ENCODE assay signal across 19 cellular contexts in the genomic region with DNA sequence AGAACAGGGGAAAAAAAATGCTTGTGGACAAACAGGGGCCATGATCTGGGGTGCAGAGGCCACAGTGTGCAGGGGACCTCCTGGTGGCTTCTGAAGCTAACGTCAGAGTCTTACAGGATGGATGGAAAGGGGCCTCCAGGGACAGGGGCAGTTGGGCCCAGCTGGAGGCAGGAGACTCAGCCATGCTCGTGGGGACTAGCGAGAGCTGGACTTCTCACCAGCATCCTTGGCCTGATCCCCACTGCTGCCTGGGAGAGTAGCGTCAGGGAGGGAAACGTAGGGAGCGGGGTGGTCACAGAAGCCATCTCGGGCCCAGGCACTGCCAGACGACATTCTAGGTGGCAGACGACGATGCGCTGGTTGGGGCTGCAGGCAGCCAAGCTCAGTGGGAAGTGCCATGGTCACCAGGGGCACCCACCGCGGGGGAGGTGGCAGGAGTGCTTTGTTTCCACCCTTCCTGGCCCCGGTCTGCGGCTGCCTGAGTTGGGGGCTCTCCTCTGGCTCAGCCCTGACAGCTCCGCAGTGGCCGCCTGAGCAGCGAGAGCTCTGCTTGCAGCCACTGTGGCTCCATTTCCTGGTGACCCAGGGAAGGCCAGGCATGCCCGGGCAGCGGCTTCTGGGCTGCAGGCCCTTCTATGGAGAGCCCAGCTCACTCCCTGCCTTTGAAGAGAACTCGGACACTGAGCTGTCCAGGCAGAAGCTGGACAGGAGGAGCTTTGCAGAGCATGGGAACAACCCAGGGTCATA. TPM values are rescaled to one million over a fixed set of nuclear protein-coding genes. Genes with fewer than 3 reads are reported as not detected.
DNase-seq lines count a peak whose midpoint lies in the region; ATAC-seq, FAIRE-seq and TF ChIP-seq lines count a peak whose summit lies in the region.
"Had no signal": no experiment of that assay in that cellular context is flagged by ENCODE, and none has a peak within 500 bp of the region (broad histone marks: within the 10 kb centered on the region; RNA-seq: fewer than 3 reads in every experiment).

No MANE protein-coding gene starts in this region.

- H3K4me1 ChIP-seq in astrocyte (ENCODE audit: insufficient read depth, low read length) (peaks cover 31% of the 10 kb centered on the region), PC-9 (replicated peaks; ENCODE audit: insufficient read depth) (no peaks in the 10 kb centered on the region)

- H3K4me1 Mint-ChIP-seq in astrocyte (ENCODE audit: low read depth, unreplicated experiment), result peaks cover 13% of the 10 kb centered on the region

- no peaks in the 10 kb centered on the region for H3K9me2 ChIP-seq in PC-9 (ENCODE audit: insufficient read depth)

- H3K4me2 ChIP-seq in astrocyte (ENCODE audit: low read length) (peak overlapping the region; percentile 1), PC-9 (no peak overlapping the region)
- H3K4me2 ChIP-seq: KMS-11 had no signal

- POLR2A ChIA-PET in PC-9 (lab: Charles Lee; ENCODE audit: unreplicated experiment), result no interaction called here

- H3K27me3 ChIP-seq in H7 (ENCODE audit: control insufficient read depth, insufficient read depth, low read length) (no peaks in the 10 kb centered on the region), astrocyte (ENCODE audit: insufficient read depth, low read length) (no peaks in the 10 kb centered on the region), PC-9 (ENCODE audit: insufficient read depth, low read depth) (no peaks in the 10 kb centered on the region)

- peaks cover 2% of the 10 kb centered on the region for H3K9me3 Mint-ChIP-seq in astrocyte (ENCODE audit: unreplicated experiment)
- H3K9me3 Mint-ChIP-seq: activated naive CD4-positive, alpha-beta T cell treated with anti-CD3 and anti-CD28 coated beads, Interleukin-2, amount 50 U/mL, for 24 hours; central memory CD8-positive, alpha-beta T cell; T-cell had no signal

- H2AFZ ChIP-seq in astrocyte (ENCODE audit: low read depth, low read length), result no peak overlapping the region
- H2AFZ ChIP-seq in PC-9, result no peak overlapping the region

- H3K79me2 ChIP-seq in astrocyte (ENCODE audit: insufficient read depth, low read length), result peaks cover 39% of the 10 kb centered on the region
- H3K79me2 ChIP-seq in PC-9 (ENCODE audit: low read depth), result no peaks in the 10 kb centered on the region

- no peaks in the 10 kb centered on the region for H3F3A ChIP-seq in PC-9 (ENCODE audit: insufficient read depth, low read depth)

- no peak for FAIRE-seq in astrocyte (lab: Jason Lieb, UNC)
- FAIRE-seq: D721Med, islet of Langerhans had no signal

- BruUV-seq in PC-9 (replicated peaks; lab: Mats Ljungman, UMichigan), result no TSS peak

- intact Hi-C loops in left ventricle myocardium superior (cut with micrococcal nuclease), result no loop called here
- intact Hi-C loops in sciatic nerve (cut with DNase I), result no loop called here
- intact Hi-C loops in PC-9 (cut with micrococcal nuclease; ENCODE audit: unreplicated experiment), result no loop called here

- peak; percentile 1 for ATAC-seq in left ventricle myocardium superior
- ATAC-seq in sciatic nerve, result peak; percentile 3
- no peak for ATAC-seq in HG02840 (IDR thresholded peaks at IDR 0.05; ENCODE audit: low FRiP score, unreplicated experiment)
- ATAC-seq: mucosa of descending colon, T-cell had no signal

- H3K36me3 Mint-ChIP-seq in astrocyte (ENCODE audit: low read depth, unreplicated experiment), result peaks cover 11% of the 10 kb centered on the region

- CTCF ChIA-PET in PC-9 (lab: Charles Lee), result no interaction called here

- H3K27ac Mint-ChIP-seq in astrocyte (ENCODE audit: unreplicated experiment), result no peak overlapping the region
- H3K27ac Mint-ChIP-seq: activated naive CD4-positive, alpha-beta T cell treated with anti-CD3 and anti-CD28 coated beads, Interleukin-2, amount 50 U/mL, for 24 hours; T-cell had no signal

- H3K27ac ChIP-seq in astrocyte (ENCODE audit: low read depth, low read length) (no peak overlapping the region), PC-9 (no peak overlapping the region)
- H3K27ac ChIP-seq: HL-60, KMS-11 had no signal

- H3K9me3 ChIP-seq in astrocyte (ENCODE audit: insufficient read depth, low read depth, low read length) (no peaks in the 10 kb centered on the region), PC-9 (ENCODE audit: insufficient read depth, low read depth) (no peaks in the 10 kb centered on the region)
- H3K9me3 ChIP-seq: mucosa of descending colon had no signal

- H4K20me1 ChIP-seq in astrocyte (ENCODE audit: insufficient read depth, low read length) (peaks cover 72% of the 10 kb centered on the region), PC-9 (ENCODE audit: insufficient read depth) (no peaks in the 10 kb centered on the region)

- H3K4me3 Mint-ChIP-seq in astrocyte (ENCODE audit: unreplicated experiment), result peak overlapping the region; percentile 34
- H3K4me3 Mint-ChIP-seq: activated naive CD4-positive, alpha-beta T cell treated with anti-CD3 and anti-CD28 coated beads, Interleukin-2, amount 50 U/mL, for 24 hours; central memory CD8-positive, alpha-beta T cell; T-cell had no signal

- no peak for TF ChIP-seq CTCF in astrocyte (IDR thresholded peaks at IDR 0.05; ENCODE audit: insufficient read depth, low read depth, low read length)
- TF ChIP-seq CTCF in PC-9 (conservative IDR thresholded peaks at IDR 0.05), result no peak

- H3K36me3 ChIP-seq in H7 (replicated peaks; ENCODE audit: control insufficient read depth, insufficient read depth, low read length), result peaks cover 2% of the 10 kb centered on the region; the same call in 1 of the 2 replicates
- no peaks in the 10 kb centered on the region for H3K36me3 ChIP-seq in astrocyte (ENCODE audit: insufficient read depth, low read length)
- no peaks in the 10 kb centered on the region for H3K36me3 ChIP-seq in PC-9 (ENCODE audit: low read depth)

- H3K4me3 ChIP-seq in H7 (ENCODE audit: insufficient read depth, low read depth, low read length) (no peak overlapping the region), astrocyte (ENCODE audit: insufficient read depth, low read depth, low read length) (no peak overlapping the region), PC-9 (no peak overlapping the region)
- H3K4me3 ChIP-seq: mucosa of descending colon had no signal

- no peak overlapping the region for H3K9ac ChIP-seq in astrocyte (ENCODE audit: low read length)
- H3K9ac ChIP-seq: KMS-11 had no signal

- DNase-seq in H7, result peak; percentile 64
- no peak for DNase-seq in astrocyte (ENCODE audit: low read depth)
- DNase-seq in left ventricle myocardium superior, result peak; percentile 42
- DNase-seq in sciatic nerve (ENCODE audit: low spot score), result no peak
- no peak for DNase-seq in MV-4-11 (lab: John Stamatoyannopoulos, UW)
- no peak for DNase-seq in PC-9
- no peak for DNase-seq in superior temporal gyrus (ENCODE audit: extremely low spot score)
- DNase-seq: activated CD8-positive, alpha-beta memory T cell treated with anti-CD3 and anti-CD28 coated beads, Interleukin-2, amount 50 U/mL, for 4 hours; NCI-H1417; stimulated activated naive CD4-positive, alpha-beta T cell treated with Interleukin-2 at 50 U/mL for 16 hours; T-cell had no signal

- no peaks in the 10 kb centered on the region for H3K27me3 Mint-ChIP-seq in astrocyte (ENCODE audit: low read depth, unreplicated experiment)
- H3K27me3 Mint-ChIP-seq: activated naive CD4-positive, alpha-beta T cell treated with anti-CD3 and anti-CD28 coated beads, Interleukin-2, amount 50 U/mL, for 24 hours; central memory CD8-positive, alpha-beta T cell; T-cell had no signal

RNA-seq across cellular contexts. Expression of gene KLHL25, which starts 31.0 kb away (rescaled TPM):
- total RNA-seq in H7 (2014; rRNA removed; shearing (Covaris generic)), result 15.8 and 20.8 TPM in 2 replicates
- total RNA-seq in astrocyte (4.7 and 5.6 TPM in 2 replicates), left ventricle myocardium superior (3.8 TPM), sciatic nerve (6.2 TPM), PC-9 (2021) (5.3 and 5.6 TPM in 2 replicates)

Comparison
In these comparisons a context has a peak if more than half of its experiments do, and no peak if none do; other contexts are left out.
1. DNase-seq: peak in H7 (single experiment) and left ventricle myocardium superior (single experiment); none in astrocyte (single experiment), sciatic nerve (single experiment), MV-4-11 (single experiment), PC-9 (0 of 2) and superior temporal gyrus (single experiment).